Comparison of ENCODE assay signal across 9 cellular contexts in genomic region chr11:121494355-121495099, GRCh38.
DNase-seq lines count a peak whose midpoint lies in the region; ATAC-seq lines count a peak whose summit lies in the region.
"Had no signal": no experiment of that assay in that cellular context is flagged by ENCODE, and none has a peak within 500 bp of the region (broad histone marks: within the 10 kb centered on the region; RNA-seq: fewer than 3 reads in every experiment).

No MANE protein-coding gene starts in this region.

- H3K27ac Mint-ChIP-seq in stimulated activated memory B cell treated with anti-CD40 and anti-IgM and Interleukin-4, amounts not matched to agents 10 μg/mL and 1 μg/mL and 100 μg/mL, for 72 hours: no peak overlapping the region

- peak; percentile 23 for DNase-seq in KG1 (lab: John Stamatoyannopoulos, UW)
- peak; percentile 41 for DNase-seq in activated naive CD4-positive, alpha-beta T cell treated with anti-CD3 and anti-CD28 coated beads, Interleukin-2, amount 50 U/mL, for 16 hours
- no peak for DNase-seq in NCI-H226
- no peak for DNase-seq in 8988T
- DNase-seq in NCI-H1436 (lab: John Stamatoyannopoulos, UW): no peak

- H3K4me3 ChIP-seq in BLaER1 treated with 17β-estradiol and CSF1 and Interleukin-3, amounts not matched to agents 10 nM and 100 nM: peak overlapping the region in 3 of 10 experiments; percentile 5 to 30 (median 6); a peak in 1 of 20 replicates

- H4K20me1 ChIP-seq in BLaER1 treated with 17β-estradiol and CSF1 and Interleukin-3, amounts not matched to agents 10 nM and 100 nM: no peaks in the 10 kb centered on the region

- no peaks in the 10 kb centered on the region for H3K9me3 Mint-ChIP-seq in stimulated activated memory B cell treated with anti-CD40 and anti-IgM and Interleukin-4, amounts not matched to agents 10 μg/mL and 1 μg/mL and 100 μg/mL, for 72 hours

- peaks cover 4 to 71% (median 61%) of the 10 kb centered on the region in 11 experiments; a peak in 20 of 22 replicates for H3K36me3 ChIP-seq in BLaER1 treated with 17β-estradiol and CSF1 and Interleukin-3, amounts not matched to agents 10 nM and 100 nM

- H3K4me3 Mint-ChIP-seq in stimulated activated memory B cell treated with anti-CD40 and anti-IgM and Interleukin-4, amounts not matched to agents 10 μg/mL and 1 μg/mL and 100 μg/mL, for 72 hours: peak overlapping the region; percentile 53

- peak overlapping the region; percentile 73 to 85 (median 79) for H3K4me2 ChIP-seq in BLaER1 treated with 17β-estradiol and CSF1 and Interleukin-3, amounts not matched to agents 10 nM and 100 nM

- peaks cover 9% of the 10 kb centered on the region for H3K27me3 Mint-ChIP-seq in stimulated activated memory B cell treated with anti-CD40 and anti-IgM and Interleukin-4, amounts not matched to agents 10 μg/mL and 1 μg/mL and 100 μg/mL, for 72 hours

- peaks cover 19 to 28% (median 24%) of the 10 kb centered on the region in 10 experiments for H3K4me1 ChIP-seq in BLaER1 treated with 17β-estradiol and CSF1 and Interleukin-3, amounts not matched to agents 10 nM and 100 nM

- H3K4me1 Mint-ChIP-seq in stimulated activated memory B cell treated with anti-CD40 and anti-IgM and Interleukin-4, amounts not matched to agents 10 μg/mL and 1 μg/mL and 100 μg/mL, for 72 hours: peaks cover 32% of the 10 kb centered on the region

- peak; percentile 80 for ATAC-seq in GM21367 (IDR thresholded peaks at IDR 0.05; ENCODE audit: unreplicated experiment)
- peak; percentile 71 for ATAC-seq in stimulated activated memory B cell treated with anti-CD40 and anti-IgM and Interleukin-4, amounts not matched to agents 10 μg/mL and 1 μg/mL and 100 μg/mL, for 72 hours

- H3K9ac ChIP-seq in BLaER1 treated with 17β-estradiol and CSF1 and Interleukin-3, amounts not matched to agents 10 nM and 100 nM: 0 out of 22 replicates have a peak overlapping the region, but pooled peaks of 1 of the 11 experiments have one; percentile 23

- peak overlapping the region in 3 of 11 experiments; percentile 8 to 15 (median 10); a peak in 4 of 22 replicates for H3K27ac ChIP-seq in BLaER1 treated with 17β-estradiol and CSF1 and Interleukin-3, amounts not matched to agents 10 nM and 100 nM
- H3K27ac ChIP-seq: VCaP had no signal

- H3K36me3 Mint-ChIP-seq in stimulated activated memory B cell treated with anti-CD40 and anti-IgM and Interleukin-4, amounts not matched to agents 10 μg/mL and 1 μg/mL and 100 μg/mL, for 72 hours: peaks cover 7% of the 10 kb centered on the region

- H3K9me3 ChIP-seq in BLaER1 treated with 17β-estradiol and CSF1 and Interleukin-3, amounts not matched to agents 10 nM and 100 nM (replicated peaks in 1 of 11): peaks cover 0 to 34% (median 26%) of the 10 kb centered on the region in 11 experiments; a peak in 18 of 22 replicates

- H3K27me3 ChIP-seq in BLaER1 treated with 17β-estradiol and CSF1 and Interleukin-3, amounts not matched to agents 10 nM and 100 nM: peaks cover 0 to 11% (median 0%) of the 10 kb centered on the region in 11 experiments; a peak in 3 of 22 replicates

Comparison
In these comparisons a context has a peak if more than half of its experiments do, and no peak if none do; other contexts are left out.
1. DNase-seq: peak in KG1 (single experiment) and activated naive CD4-positive, alpha-beta T cell treated with anti-CD3 and anti-CD28 coated beads, Interleukin-2, amount 50 U/mL, for 16 hours (single experiment); none in NCI-H226 (single experiment), 8988T (single experiment) and NCI-H1436 (single experiment).